ENCODE assay signal across 34 cellular contexts in genomic region chr5:10923310-10923709, GRCh38.
"Had no signal": no experiment of that assay in that cellular context is flagged by ENCODE, and none has a peak within 500 bp of the region (broad histone marks: within the 10 kb centered on the region; RNA-seq: fewer than 3 reads in every experiment).

No MANE protein-coding gene starts in this region.

- H3K4me3 ChIP-seq: MG63 had no signal

- H3K27me3 ChIP-seq: MG63 had no signal

- DNase-seq: Karpas-422, Kasumi-1, MG63, MM.1S, MV-4-11, NCI-H1048, NCI-H1092, NCI-H1092 treated with DMSO at 0.1 percent for 48 hours, NCI-H1105, NCI-H1105 treated with DMSO at 0.1 percent for 48 hours, NCI-H1417, NCI-H1417 treated with DMSO at 0.1 percent for 48 hours, NCI-H1436, NCI-H1436 treated with DMSO at 0.1 percent for 48 hours, NCI-H146, NCI-H1694, NCI-H1694 treated with DMSO at 0.1 percent for 48 hours, NCI-H187, NCI-H187 treated with DMSO at 0.1 percent for 48 hours, NCI-H1930, NCI-H2029, NCI-H2029 treated with DMSO at 0.1 percent for 48 hours, NCI-H2081, NCI-H2081 treated with DMSO at 0.1 percent for 48 hours, NCI-H2107, NCI-H2171, NCI-H2171 treated with DMSO at 0.1 percent for 48 hours, NCI-H2227 treated with DMSO at 0.1 percent for 48 hours, NCI-H226, NCI-H345, NCI-H446, NCI-H446 treated with DMSO at 0.1 percent for 48 hours, NCI-H510A, NCI-H510A treated with DMSO at 0.1 percent for 48 hours had no signal

- H3K36me3 ChIP-seq: MG63 had no signal
